In genomic region chr17:9004132-9004960, GRCh38 we compare ENCODE assay signal across 9 cellular contexts. TPM values are rescaled to one million over a fixed set of nuclear protein-coding genes. Genes with fewer than 3 reads are reported as not detected.
DNase-seq lines count a peak whose midpoint lies in the region; ATAC-seq, FAIRE-seq and TF ChIP-seq lines count a peak whose summit lies in the region.
"Had no signal": no experiment of that assay in that cellular context is flagged by ENCODE, and none has a peak within 500 bp of the region (broad histone marks: within the 10 kb centered on the region; RNA-seq: fewer than 3 reads in every experiment).

No MANE protein-coding gene starts in this region.

- POLR2A ChIA-PET in endothelial cell of umbilical vein (lab: Charles Lee): no interaction called here
- POLR2A ChIA-PET in naive thymus-derived CD4-positive, alpha-beta T cell (lab: Charles Lee): interaction anchor here (0.6 kb wide), 1 partner anchor 75 kb away, joined by 9 read pairs; no protein-coding TSS in a partner anchor

- peaks cover 0 to 8% (median 4%) of the 10 kb centered on the region in 5 donors for H3K36me3 Mint-ChIP-seq in naive thymus-derived CD4-positive, alpha-beta T cell

- H3K9ac ChIP-seq in endothelial cell of umbilical vein (replicated peaks; ENCODE audit: extremely low read depth, insufficient read depth, low read length): no peak overlapping the region

- no peak for TF ChIP-seq CTCF in endothelial cell of umbilical vein (IDR thresholded peaks at IDR 0.05; ENCODE audit: extremely low read depth in 1 of 2, insufficient read depth in 1 of 2, low read depth in 1 of 2, low read length in 2 of 2)

- no peaks in the 10 kb centered on the region for H3K79me2 ChIP-seq in endothelial cell of umbilical vein (ENCODE audit: control insufficient read depth, insufficient read depth, low read length)

- no peak overlapping the region for H3K4me3 ChIP-seq in endothelial cell of umbilical vein (replicated peaks in 1 of 3; ENCODE audit: insufficient read depth in 1 of 3, low read depth in 1 of 3, low read length in 3 of 3)
- peak overlapping the region; percentile 20 for H3K4me3 ChIP-seq in naive thymus-derived CD4-positive, alpha-beta T cell (ENCODE audit: low read length)
- H3K4me3 ChIP-seq in aorta (ENCODE audit: low read length in 2 of 2): peak overlapping the region in 1 of 2 donors; percentile 64
- H3K4me3 ChIP-seq in small intestine (ENCODE audit: low read depth in 1 of 2, low read length in 2 of 2): peak overlapping the region in 1 of 2 donors; percentile 52

- H3K27ac ChIP-seq in endothelial cell of umbilical vein (ENCODE audit: insufficient read depth, low read depth, low read length) (no peak overlapping the region), aorta (ENCODE audit: low read depth in 1 of 2, low read length in 2 of 2) (no peak overlapping the region), small intestine (ENCODE audit: low read depth in 1 of 2, low read length in 1 of 2) (no peak overlapping the region)
- no peak overlapping the region for H3K27ac ChIP-seq in naive thymus-derived CD4-positive, alpha-beta T cell (ENCODE audit: low read depth, low read length)

- H3K9me3 ChIP-seq in endothelial cell of umbilical vein (replicated peaks; ENCODE audit: control insufficient read depth, insufficient read depth, low read length) (no peaks in the 10 kb centered on the region), aorta (ENCODE audit: control insufficient read depth, low read length) (no peaks in the 10 kb centered on the region), small intestine (ENCODE audit: control insufficient read depth, low read depth) (no peaks in the 10 kb centered on the region)
- peaks cover 0 to 5% (median 0%) of the 10 kb centered on the region in 3 experiments for H3K9me3 ChIP-seq in naive thymus-derived CD4-positive, alpha-beta T cell (ENCODE audit: control insufficient read depth in 2 of 3, low read length in 3 of 3)

- peaks cover 28 to 30% of the 10 kb centered on the region in 2 experiments for H3K27me3 ChIP-seq in endothelial cell of umbilical vein (ENCODE audit: control insufficient read depth in 2 of 2, insufficient read depth in 2 of 2, low read length in 2 of 2)
- peaks cover 0 to 18% of the 10 kb centered on the region in 2 donors for H3K27me3 ChIP-seq in naive thymus-derived CD4-positive, alpha-beta T cell (ENCODE audit: control insufficient read depth in 2 of 2, insufficient read depth in 2 of 2, low read length in 2 of 2)
- no peaks in the 10 kb centered on the region for H3K27me3 ChIP-seq in aorta (ENCODE audit: control insufficient read depth in 1 of 2, insufficient read depth in 2 of 2, low read length in 1 of 2)
- H3K27me3 ChIP-seq in small intestine (ENCODE audit: control insufficient read depth in 2 of 2, insufficient read depth in 2 of 2, low read length in 2 of 2): peaks cover 10 to 14% of the 10 kb centered on the region in 2 donors

- CTCF ChIA-PET in endothelial cell of umbilical vein (lab: Charles Lee): no interaction called here
- CTCF ChIA-PET in naive thymus-derived CD4-positive, alpha-beta T cell (lab: Charles Lee): no interaction called here

- peak overlapping the region; percentile 62 to 74 for H3K4me3 Mint-ChIP-seq in stimulated activated naive CD8-positive, alpha-beta T cell treated with anti-CD3 and anti-CD28 coated beads, Interleukin-15, amount 100 ng/mL, for 72 hours
- peak overlapping the region in 8 of 10 donors; percentile 9 to 81 (median 57) for H3K4me3 Mint-ChIP-seq in naive thymus-derived CD4-positive, alpha-beta T cell

- no peaks in the 10 kb centered on the region for H3K9me1 ChIP-seq in endothelial cell of umbilical vein (replicated peaks; ENCODE audit: control insufficient read depth, extremely low read depth, insufficient read depth, low read length)

- no peaks in the 10 kb centered on the region for H3K36me3 ChIP-seq in endothelial cell of umbilical vein (ENCODE audit: control insufficient read depth in 2 of 2, extremely low read depth in 1 of 2, insufficient read depth in 2 of 2, low read length in 2 of 2)
- H3K36me3 ChIP-seq in naive thymus-derived CD4-positive, alpha-beta T cell (ENCODE audit: control insufficient read depth in 2 of 3, insufficient read depth in 3 of 3, low read length in 3 of 3): no peaks in the 10 kb centered on the region
- H3K36me3 ChIP-seq in aorta (ENCODE audit: control insufficient read depth in 1 of 2, insufficient read depth in 2 of 2, low read length in 1 of 2): no peaks in the 10 kb centered on the region
- no peaks in the 10 kb centered on the region for H3K36me3 ChIP-seq in small intestine (ENCODE audit: control insufficient read depth in 2 of 2, insufficient read depth in 2 of 2, low read length in 2 of 2)

- intact Hi-C loops in endothelial cell of umbilical vein (cut with micrococcal nuclease) (no loop called here), aorta (cut with DNase I) (loop anchor here in 1 of 2 donors (5.0 kb wide), 1 partner anchor 173 kb away; no protein-coding TSS in a partner anchor)
- intact Hi-C loops in naive thymus-derived CD4-positive, alpha-beta T cell (cut with micrococcal nuclease): loop anchor here in 1 of 2 donors (10.0 kb wide), 1 partner anchor 370 kb away; the partner anchor contains the start of gene MYH10

- H4K20me1 ChIP-seq in endothelial cell of umbilical vein (replicated peaks; ENCODE audit: control insufficient read depth, extremely low read depth, insufficient read depth, low read length): no peaks in the 10 kb centered on the region

- no peak overlapping the region for H3K27ac Mint-ChIP-seq in stimulated activated naive CD8-positive, alpha-beta T cell treated with anti-CD3 and anti-CD28 coated beads, Interleukin-15, amount 100 ng/mL, for 72 hours
- H3K27ac Mint-ChIP-seq in naive thymus-derived CD4-positive, alpha-beta T cell: no peak overlapping the region

- H2AFZ ChIP-seq in endothelial cell of umbilical vein (ENCODE audit: low read depth, low read length): no peak overlapping the region

- peaks cover 33% of the 10 kb centered on the region for H3K4me1 Mint-ChIP-seq in stimulated activated naive CD8-positive, alpha-beta T cell treated with anti-CD3 and anti-CD28 coated beads, Interleukin-15, amount 100 ng/mL, for 72 hours
- H3K4me1 Mint-ChIP-seq in naive thymus-derived CD4-positive, alpha-beta T cell: peaks cover 5 to 18% (median 12%) of the 10 kb centered on the region in 7 donors

- no TSS peak for BruUV-seq in endothelial cell of umbilical vein (replicated peaks; lab: Mats Ljungman, UMichigan)

- no peak overlapping the region for H3K4me2 ChIP-seq in endothelial cell of umbilical vein (ENCODE audit: insufficient read depth, low read length)

- H3K9me3 Mint-ChIP-seq in stimulated activated naive CD8-positive, alpha-beta T cell treated with anti-CD3 and anti-CD28 coated beads, Interleukin-15, amount 100 ng/mL, for 72 hours: peaks cover 0 to 10% of the 10 kb centered on the region in 2 donors
- peaks cover 0 to 12% (median 2%) of the 10 kb centered on the region in 11 donors for H3K9me3 Mint-ChIP-seq in naive thymus-derived CD4-positive, alpha-beta T cell

- H3K4me1 ChIP-seq in endothelial cell of umbilical vein (ENCODE audit: control insufficient read depth, extremely low read depth, insufficient read depth, low read length) (no peaks in the 10 kb centered on the region), aorta (ENCODE audit: control insufficient read depth in 1 of 2, insufficient read depth in 2 of 2, low read length in 2 of 2) (no peaks in the 10 kb centered on the region), small intestine (ENCODE audit: control insufficient read depth in 2 of 2, insufficient read depth in 1 of 2, low read depth in 1 of 2, low read length in 1 of 2) (peaks cover 0 to 3% of the 10 kb centered on the region in 2 donors)
- peaks cover 0 to 14% of the 10 kb centered on the region in 2 donors for H3K4me1 ChIP-seq in naive thymus-derived CD4-positive, alpha-beta T cell (ENCODE audit: control insufficient read depth in 2 of 2, insufficient read depth in 2 of 2, low read length in 2 of 2)

- WGBS in aorta, 2 donors: 45 to 47% methylated on average over 55 to 58 of the region's 58 CpGs
- 8 to 28% (median 16%) methylated on average over 57 to 58 of the region's 58 CpGs for WGBS in small intestine, 3 donors

- FAIRE-seq in endothelial cell of umbilical vein (lab: Jason Lieb, UNC) (no peak), small intestine (lab: Jason Lieb, UNC) (no peak)

- dilution Hi-C loops in endothelial cell of umbilical vein (cut with MboI; ENCODE audit: extremely low pct_ligation_motif_present, low sequenced_read_pairs): no loop called here

- peaks cover 95% of the 10 kb centered on the region for H3K27me3 Mint-ChIP-seq in stimulated activated naive CD8-positive, alpha-beta T cell treated with anti-CD3 and anti-CD28 coated beads, Interleukin-15, amount 100 ng/mL, for 72 hours
- peaks cover 65 to 87% (median 74%) of the 10 kb centered on the region in 5 donors for H3K27me3 Mint-ChIP-seq in naive thymus-derived CD4-positive, alpha-beta T cell

- DNase-seq in stimulated activated naive CD8-positive, alpha-beta T cell treated with anti-CD3 and anti-CD28 coated beads, Interleukin-15, amount 100 ng/mL, for 72 hours: no peak
- no peak for DNase-seq in stimulated activated naive CD8-positive, alpha-beta T cell treated with anti-CD3 and anti-CD28 coated beads, Interleukin-15, Interleukin-2, amounts not matched to agents 100 U/mL and 50 U/mL, for 24 hours
- DNase-seq in endothelial cell of umbilical vein (ENCODE audit: low read depth, low spot score): no peak
- peak in 1 of 9 donors; percentile 7 for DNase-seq in naive thymus-derived CD4-positive, alpha-beta T cell
- DNase-seq in aorta: no peak
- DNase-seq in small intestine: no peak
- no peak for DNase-seq in KG1 (lab: John Stamatoyannopoulos, UW)
- DNase-seq in NCI-H510A (lab: John Stamatoyannopoulos, UW): no peak
- DNase-seq: effector CD8-positive, alpha-beta T cell had no signal

- no peak for TF ChIP-seq POLR2A in endothelial cell of umbilical vein (IDR thresholded peaks at IDR 0.05; ENCODE audit: low read depth, low read length)

- ATAC-seq in stimulated activated naive CD8-positive, alpha-beta T cell treated with anti-CD3 and anti-CD28 coated beads, Interleukin-15, amount 100 ng/mL, for 72 hours: no peak
- ATAC-seq in stimulated activated naive CD8-positive, alpha-beta T cell treated with anti-CD3 and anti-CD28 coated beads, Interleukin-15, Interleukin-2, amounts not matched to agents 100 U/mL and 50 U/mL, for 24 hours: no peak
- no peak for ATAC-seq in naive thymus-derived CD4-positive, alpha-beta T cell
- ATAC-seq in aorta (ENCODE audit: low FRiP score): peak; percentile 38

RNA-seq across cellular contexts. Expression of gene NTN1, which starts 17.0 kb away (rescaled TPM):
- total RNA-seq in endothelial cell of umbilical vein (0.18 TPM in 2 replicates), aorta (10 to 100 TPM; 56.5 to 90.4 TPM)
- polyA plus RNA-seq in endothelial cell of umbilical vein (0.10 and 0.13 TPM in 2 replicates), aorta (10 to 100 TPM in 1 of 2 donors, 1 to 10 TPM in 1; 6.6 to 17.7 TPM), small intestine (10 to 100 TPM in 1 of 3 donors, 1 to 10 TPM in 1, under 1 TPM in 1; 0.22 to 13.2 (median 1.1) TPM)
- 0.05 and 0.08 TPM in 2 replicates for polyA plus RNA-seq in endothelial cell of umbilical vein (2011; cell fraction: cytosol; rRNA removed)
- polyA plus RNA-seq in endothelial cell of umbilical vein (2011; cell fraction: nucleus; rRNA removed): 0.18 and 0.22 TPM in 2 replicates
- 0.08 and 0.15 TPM in 2 replicates for polyA plus RNA-seq in endothelial cell of umbilical vein (2012)
- 0.08 and 0.10 TPM in 2 replicates for polyA minus RNA-seq in endothelial cell of umbilical vein
- polyA minus RNA-seq in endothelial cell of umbilical vein (2011; cell fraction: cytosol; rRNA and poly(A)+ RNA removed): not detected
- polyA minus RNA-seq in endothelial cell of umbilical vein (2011; cell fraction: nucleus; rRNA and poly(A)+ RNA removed): 0.14 TPM in 1 of 2 replicates, not detected in the other
- total RNA-seq in naive thymus-derived CD4-positive, alpha-beta T cell: under 1 TPM in 3 of 5 experiments, not detected in 2; 0.07 to 0.12 (median 0.11) TPM
- polyA plus RNA-seq in naive thymus-derived CD4-positive, alpha-beta T cell: not detected

RNA-seq across cellular contexts. Expression of gene PIK3R5, which starts 38.8 kb away (rescaled TPM):
- total RNA-seq in endothelial cell of umbilical vein: not detected in 2 replicates
- not detected in 2 replicates for polyA plus RNA-seq in endothelial cell of umbilical vein
- not detected in 2 replicates for polyA plus RNA-seq in endothelial cell of umbilical vein (2011; cell fraction: cytosol; rRNA removed)
- polyA plus RNA-seq in endothelial cell of umbilical vein (2011; cell fraction: nucleus; rRNA removed): not detected in 2 replicates
- polyA plus RNA-seq in endothelial cell of umbilical vein (2012): not detected in 2 replicates
- polyA minus RNA-seq in endothelial cell of umbilical vein: not detected in 2 replicates
- polyA minus RNA-seq in endothelial cell of umbilical vein (2011; cell fraction: cytosol; rRNA and poly(A)+ RNA removed): not detected
- not detected in 2 replicates for polyA minus RNA-seq in endothelial cell of umbilical vein (2011; cell fraction: nucleus; rRNA and poly(A)+ RNA removed)
- total RNA-seq in naive thymus-derived CD4-positive, alpha-beta T cell: 100 to 1,000 TPM in 2 of 5 experiments, 10 to 100 TPM in 3; 73.5 to 231 (median 77.6) TPM
- polyA plus RNA-seq in naive thymus-derived CD4-positive, alpha-beta T cell: 10 to 100 TPM; 18.0 to 47.6 TPM
- total RNA-seq in aorta: 10 to 100 TPM; 18.4 to 18.5 TPM
- polyA plus RNA-seq in aorta: 1 to 10 TPM; 1.4 to 8.4 TPM
- 1 to 10 TPM; 1.3 to 4.6 (median 3.7) TPM for polyA plus RNA-seq in small intestine
